Comparison of ENCODE assay signal across 2 cellular contexts in genomic region chr14:94888108-94888507, GRCh38.
TF ChIP-seq lines count a peak whose summit lies in the region.

No MANE protein-coding gene starts in this region.

TF ChIP-seq in HEK293, 187 proteins besides CTCF, POLR2A, EP300 and RAD21:
- TF ChIP-seq KLF1 (tag by site-specific recombination; IDR thresholded peaks at IDR 0.05), result peak; percentile 75
- no peak for TF ChIP-seq ELK4 (IDR thresholded peaks at IDR 0.05; ENCODE audit: borderline replicate concordance, low read depth, low read length)
- peak; percentile 41; the same call in 1 of the 2 replicates for TF ChIP-seq ATF2 (tag by site-specific recombination; IDR thresholded peaks at IDR 0.05; ENCODE audit: low read depth)

TF ChIP-seq in H1, 55 proteins besides CTCF, POLR2A, EP300 and RAD21:
- TF ChIP-seq RFX5 (IDR thresholded peaks at IDR 0.05; ENCODE audit: borderline replicate concordance, low read depth, low read length) (no peak), E2F6 (IDR thresholded peaks at IDR 0.05) (no peak), EZH2 (IDR thresholded peaks at IDR 0.05; ENCODE audit: low read depth, low read length, severe bottlenecking) (no peak), YY1 (IDR thresholded peaks at IDR 0.05; ENCODE audit: low read depth, low read length) (no peak), SRF (IDR thresholded peaks at IDR 0.05; ENCODE audit: low read depth, low read length) (no peak)
